10 cellular contexts compared by ENCODE assay signal in genomic region chr1:40382601-40383000, GRCh38. TPM values are rescaled to one million over a fixed set of nuclear protein-coding genes. Genes with fewer than 3 reads are reported as not detected.
DNase-seq lines count a peak whose midpoint lies in the region; ATAC-seq and TF ChIP-seq lines count a peak whose summit lies in the region.
"Had no signal": no experiment of that assay in that cellular context is flagged by ENCODE, and none has a peak within 500 bp of the region (broad histone marks: within the 10 kb centered on the region; RNA-seq: fewer than 3 reads in every experiment).

No MANE protein-coding gene starts in this region.

- H3K4me3 Mint-ChIP-seq in CD14-positive monocyte (peak overlapping the region; percentile 62 to 83), progenitor cell of endocrine pancreas (ENCODE audit: low read depth) (no peak overlapping the region)

- ATAC-seq in HG03565 (IDR thresholded peaks at IDR 0.05; ENCODE audit: unreplicated experiment): no peak

- TF ChIP-seq CTCF in CD14-positive monocyte (IDR thresholded peaks at IDR 0.05) (no peak), coronary artery (IDR thresholded peaks at IDR 0.05) (no peak), progenitor cell of endocrine pancreas (IDR thresholded peaks at IDR 0.05; ENCODE audit: unreplicated experiment) (no peak)

- intact Hi-C loops in CD14-positive monocyte (cut with micrococcal nuclease): no loop called here

- H3K27ac Mint-ChIP-seq in CD14-positive monocyte (peak overlapping the region; percentile 95 to 99 (median 98)), progenitor cell of endocrine pancreas (peak overlapping the region; percentile 94)

- peak overlapping the region; percentile 1 for H3K4me3 ChIP-seq in coronary artery

- H3K27me3 Mint-ChIP-seq in CD14-positive monocyte (ENCODE audit: low read depth in 3 of 3) (peaks cover 0 to 2% (median 0%) of the 10 kb centered on the region in 3 donors), progenitor cell of endocrine pancreas (no peaks in the 10 kb centered on the region)

- peak overlapping the region in 1 of 2 donors; percentile 66 for H3K27ac ChIP-seq in coronary artery

- peaks cover 0 to 2% (median 0%) of the 10 kb centered on the region in 7 donors for H3K9me3 Mint-ChIP-seq in CD14-positive monocyte
- H3K9me3 Mint-ChIP-seq in progenitor cell of endocrine pancreas (ENCODE audit: low read depth): no peaks in the 10 kb centered on the region

- H3K36me3 Mint-ChIP-seq in CD14-positive monocyte (peaks cover 47 to 66% of the 10 kb centered on the region in 2 donors), progenitor cell of endocrine pancreas (ENCODE audit: insufficient read depth) (peaks cover 5% of the 10 kb centered on the region)

- H3K4me1 Mint-ChIP-seq in CD14-positive monocyte (peaks cover 93% of the 10 kb centered on the region), progenitor cell of endocrine pancreas (ENCODE audit: low read depth) (peaks cover 61% of the 10 kb centered on the region)

- DNase-seq in CD14-positive monocyte (ENCODE audit: low spot score) (no peak), NCI-H2029 treated with DMSO at 0.1 percent for 48 hours (lab: John Stamatoyannopoulos, UW) (peak; percentile 93), coronary artery (ENCODE audit: low spot score) (no peak), progenitor cell of endocrine pancreas (ENCODE audit: low spot score, unreplicated experiment) (no peak), GM03348 (ENCODE audit: low spot score) (no peak), NCI-H748 treated with DMSO at 0.1 percent for 48 hours (lab: John Stamatoyannopoulos, UW) (no peak), NCI-H2107 treated with DMSO at 0.1 percent for 48 hours (lab: John Stamatoyannopoulos, UW; ENCODE audit: unreplicated experiment) (no peak)
- DNase-seq: activated CD4-positive, alpha-beta T cell treated with anti-CD3 and anti-CD28 coated beads for 48 hours; stimulated activated naive CD4-positive, alpha-beta T cell treated with Interleukin-2 at 50 U/mL for 16 hours had no signal

RNA-seq across cellular contexts. Expression of gene SMAP2, which starts 9.1 kb away (rescaled TPM):
- polyA plus RNA-seq in CD14-positive monocyte: 100 to 1,000 TPM; 359 to 382 TPM
- 27.1 and 30.3 TPM in 2 replicates for total RNA-seq in progenitor cell of endocrine pancreas
